ENCODE assay signal across 23 cellular contexts in the genomic region with DNA sequence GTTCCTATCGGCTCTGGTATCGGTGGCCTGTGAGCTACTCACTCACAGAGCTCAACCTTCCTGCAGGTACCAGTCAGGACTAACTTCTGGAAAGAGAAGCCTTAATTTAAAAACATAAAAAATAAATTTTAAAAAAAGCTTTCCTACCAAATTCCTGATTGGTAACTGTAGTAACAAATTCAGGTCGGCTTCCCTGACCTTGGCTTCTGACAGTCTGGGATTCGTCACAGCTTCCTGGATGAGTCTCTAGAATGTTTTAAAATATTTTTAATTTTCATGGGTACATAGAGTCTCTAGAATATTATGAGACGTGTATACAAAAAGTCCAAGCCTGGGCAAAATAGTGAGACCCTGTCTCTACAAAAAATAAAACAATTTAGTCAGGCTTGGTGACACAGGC.
"Had no signal": no experiment of that assay in that cellular context is flagged by ENCODE, and none has a peak within 500 bp of the region (broad histone marks: within the 10 kb centered on the region; RNA-seq: fewer than 3 reads in every experiment).

No MANE protein-coding gene starts in this region.

- H3K27ac Mint-ChIP-seq: activated B cell treated with CpG ODN at 0.5 μM for 24 hours; activated naive CD8-positive, alpha-beta T cell treated with anti-CD3 and anti-CD28 coated beads, Interleukin-2, amount 50 U/mL, for 24 hours; memory B cell; progenitor cell of endocrine pancreas; stimulated activated naive B cell treated with anti-CD40 and anti-IgM and Interleukin-4, amounts not matched to agents 10 μg/mL and 1 μg/mL and 100 μg/mL, for 72 hours; T-helper 1 cell treated with Interleukin-12 subunit alpha and Interleukin-12 subunit beta and Interleukin-4 antibody, amounts not matched to agents 30 μg/mL and 1 μg/mL, for 36 hours had no signal

- H3K9me3 Mint-ChIP-seq: activated naive CD8-positive, alpha-beta T cell treated with anti-CD3 and anti-CD28 coated beads, Interleukin-2, amount 50 U/mL, for 24 hours; memory B cell; T-helper 1 cell treated with Interleukin-12 subunit alpha and Interleukin-12 subunit beta and Interleukin-4 antibody, amounts not matched to agents 30 μg/mL and 1 μg/mL, for 36 hours had no signal

- H3K4me3 ChIP-seq: cardiac muscle cell, gastrocnemius medialis, sigmoid colon, smooth muscle cell, transverse colon had no signal

- H3K27me3 ChIP-seq: gastrocnemius medialis, sigmoid colon, transverse colon had no signal

- H3K9me3 ChIP-seq: gastrocnemius medialis, sigmoid colon, transverse colon had no signal

- DNase-seq: activated B cell treated with CpG ODN at 0.5 μM for 24 hours; activated CD4-positive, alpha-beta T cell treated with anti-CD3 and anti-CD28 coated beads for 4 hours; activated CD4-positive, alpha-beta T cell treated with anti-CD3 and anti-CD28 coated beads, Interleukin-2, amount 50 U/mL, for 48 hours; activated naive CD4-positive, alpha-beta T cell treated with Interleukin-2 at 50 U/mL for 16 hours; activated naive CD8-positive, alpha-beta T cell treated with anti-CD3 and anti-CD28 coated beads, Interleukin-2, amount 50 U/mL, for 24 hours; activated T-cell treated with anti-CD3 and anti-CD28 coated beads, Interleukin-2, amount 50 U/mL, for 48 hours; cortex of kidney; erythroblast; gastrocnemius medialis; islet precursor cell; left cardiac atrium; retina; stimulated activated CD4-positive, alpha-beta T cell treated with anti-CD3 and anti-CD28 coated beads, Interleukin-15, amount 100 ng/mL, for 24 hours; stimulated activated naive B cell treated with anti-CD40 and anti-IgM and Interleukin-4, amounts not matched to agents 10 μg/mL and 1 μg/mL and 100 μg/mL, for 72 hours; T1000; transverse colon had no signal

- H3K4me1 ChIP-seq: gastrocnemius medialis, sigmoid colon, transverse colon had no signal

- H3K4me2 ChIP-seq: smooth muscle cell had no signal

- H3K4me3 Mint-ChIP-seq: activated B cell treated with CpG ODN at 0.5 μM for 24 hours; activated naive CD8-positive, alpha-beta T cell treated with anti-CD3 and anti-CD28 coated beads, Interleukin-2, amount 50 U/mL, for 24 hours; memory B cell; stimulated activated naive B cell treated with anti-CD40 and anti-IgM and Interleukin-4, amounts not matched to agents 10 μg/mL and 1 μg/mL and 100 μg/mL, for 72 hours; T-helper 1 cell treated with Interleukin-12 subunit alpha and Interleukin-12 subunit beta and Interleukin-4 antibody, amounts not matched to agents 30 μg/mL and 1 μg/mL, for 36 hours had no signal

- H3K36me3 ChIP-seq: cardiac muscle cell, gastrocnemius medialis, sigmoid colon, transverse colon had no signal

- FAIRE-seq: urothelium cell line had no signal

- H3K27ac ChIP-seq: cardiac muscle cell, gastrocnemius medialis, sigmoid colon, transverse colon had no signal

- ATAC-seq: activated naive CD8-positive, alpha-beta T cell treated with anti-CD3 and anti-CD28 coated beads, Interleukin-2, amount 50 U/mL, for 24 hours; gastrocnemius medialis; left cardiac atrium; stimulated activated naive B cell treated with anti-CD40 and anti-IgM and Interleukin-4, amounts not matched to agents 10 μg/mL and 1 μg/mL and 100 μg/mL, for 72 hours had no signal
